In the genomic region with DNA sequence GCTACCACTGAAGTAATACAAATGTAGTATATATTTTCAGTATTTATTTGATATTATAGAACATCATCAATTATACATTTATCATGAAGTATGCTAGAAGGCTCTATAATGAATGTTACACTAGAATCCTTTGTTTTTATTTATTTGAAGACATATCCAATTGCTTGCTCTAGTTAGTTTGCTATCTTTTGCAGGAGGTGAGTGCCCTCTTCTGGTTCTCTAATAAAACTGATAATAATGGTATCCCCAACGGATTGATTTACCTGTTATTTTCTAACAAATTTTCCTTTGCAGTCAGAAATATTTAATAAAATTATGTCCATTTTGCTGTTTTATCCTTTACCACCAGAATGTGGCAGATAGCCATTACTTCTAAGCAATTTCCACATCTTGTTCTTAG, we compare ENCODE assay signal across 15 cellular contexts.
A peak's percentile ranks its signal among the peaks of the same experiment; 100 is the strongest.
DNase-seq lines count a peak whose midpoint lies in the region; ATAC-seq and TF ChIP-seq lines count a peak whose summit lies in the region.
"Had no signal": no experiment of that assay in that cellular context is flagged by ENCODE, and none has a peak within 500 bp of the region (broad histone marks: within the 10 kb centered on the region; RNA-seq: fewer than 3 reads in every experiment).

No MANE protein-coding gene starts in this region.

- TF ChIP-seq CTCF in MCF 10A (IDR thresholded peaks at IDR 0.05; ENCODE audit: unreplicated experiment) (peak; percentile 29), breast epithelium (IDR thresholded peaks at IDR 0.05) (no peak), OCI-LY1 (IDR thresholded peaks at IDR 0.05; ENCODE audit: low read length) (peak; percentile 42), epithelial cell of proximal tubule (conservative IDR thresholded peaks at IDR 0.05; ENCODE audit: low read depth, low read length) (peak; percentile 45), upper lobe of right lung (IDR thresholded peaks at IDR 0.05) (no peak)

- no peak overlapping the region for H3K4me2 ChIP-seq in OCI-LY1 (ENCODE audit: low read length)

- no peak overlapping the region for H3K9ac ChIP-seq in OCI-LY1 (ENCODE audit: low read length)

- H3K27ac ChIP-seq in breast epithelium (no peak overlapping the region), OCI-LY1 (ENCODE audit: low read depth, low read length, poor library complexity, severe bottlenecking) (no peak overlapping the region), upper lobe of right lung (no peak overlapping the region)
- H3K27ac ChIP-seq: heart left ventricle had no signal

- no TSS peak for BruUV-seq in MCF 10A (replicated peaks; lab: Mats Ljungman, UMichigan)

- H3F3A ChIP-seq in OCI-LY1 (ENCODE audit: insufficient read depth, low read length) = no peaks in the 10 kb centered on the region

- H3K4me1 Mint-ChIP-seq in MCF 10A (ENCODE audit: insufficient read depth, unreplicated experiment) (peaks cover 23% of the 10 kb centered on the region), immature natural killer cell (no peaks in the 10 kb centered on the region)
- H3K4me1 Mint-ChIP-seq: B cell had no signal

- H3K9me3 ChIP-seq in breast epithelium (peaks cover 0 to 8% of the 10 kb centered on the region in 2 donors), OCI-LY1 (ENCODE audit: low read length) (no peaks in the 10 kb centered on the region), upper lobe of right lung (peaks cover 8% of the 10 kb centered on the region)

- H3K36me3 Mint-ChIP-seq in MCF 10A (ENCODE audit: insufficient read depth, unreplicated experiment) (no peaks in the 10 kb centered on the region), immature natural killer cell (no peaks in the 10 kb centered on the region)

- H3K9me3 Mint-ChIP-seq in MCF 10A (ENCODE audit: unreplicated experiment) (peaks cover 18% of the 10 kb centered on the region), immature natural killer cell (peaks cover 2 to 35% (median 25%) of the 10 kb centered on the region in 6 donors)

- POLR2A ChIA-PET in MCF 10A (lab: Yijun Ruan, JAX) = interaction anchor here (1.3 kb wide), 1 partner anchor 56 kb away, joined by 3 read pairs; no protein-coding TSS in a partner anchor

- no peaks in the 10 kb centered on the region for H3K36me3 ChIP-seq in breast epithelium
- H3K36me3 ChIP-seq in OCI-LY1 (ENCODE audit: insufficient read depth, low read length) = no peaks in the 10 kb centered on the region
- no peaks in the 10 kb centered on the region for H3K36me3 ChIP-seq in upper lobe of right lung
- H3K36me3 ChIP-seq: heart left ventricle had no signal

- H3K27me3 Mint-ChIP-seq in MCF 10A (ENCODE audit: insufficient read depth, unreplicated experiment) (no peaks in the 10 kb centered on the region), immature natural killer cell (ENCODE audit: low read depth in 3 of 3) (peaks cover 0 to 4% (median 0%) of the 10 kb centered on the region in 3 donors)
- H3K27me3 Mint-ChIP-seq: B cell; dendritic cell treated with granulocyte-macrophage colony-stimulating factor and Interleukin-4, amounts not matched to agents 40 ng/mL and 50 ng/mL, for 4 days had no signal

- no peak for ATAC-seq in HG02981 (IDR thresholded peaks at IDR 0.05; ENCODE audit: unreplicated experiment)
- no peak for ATAC-seq in upper lobe of right lung
- no peak for ATAC-seq in HG03378 (IDR thresholded peaks at IDR 0.05; ENCODE audit: unreplicated experiment)
- ATAC-seq: heart left ventricle; stimulated activated naive CD8-positive, alpha-beta T cell treated with anti-CD3 and anti-CD28 coated beads, Interleukin-15, Interleukin-2, amounts not matched to agents 100 U/mL and 50 U/mL, for 24 hours had no signal

- H3K27ac Mint-ChIP-seq in MCF 10A (ENCODE audit: low read depth, unreplicated experiment) (no peak overlapping the region), immature natural killer cell (no peak overlapping the region)
- H3K27ac Mint-ChIP-seq: B cell; dendritic cell treated with granulocyte-macrophage colony-stimulating factor and Interleukin-4, amounts not matched to agents 40 ng/mL and 50 ng/mL, for 4 days had no signal

- H3K4me1 ChIP-seq in breast epithelium (no peaks in the 10 kb centered on the region), OCI-LY1 (ENCODE audit: insufficient read depth, low read length, severe bottlenecking) (no peaks in the 10 kb centered on the region), upper lobe of right lung (no peaks in the 10 kb centered on the region)
- H3K4me1 ChIP-seq: heart left ventricle had no signal

- no peaks in the 10 kb centered on the region for H3K9me2 ChIP-seq in OCI-LY1 (ENCODE audit: low read depth, low read length)

- peak; percentile 71 for DNase-seq in MCF 10A (ENCODE audit: unreplicated experiment)
- DNase-seq in breast epithelium (ENCODE audit: low spot score in 2 of 2) = no peak
- no peak for DNase-seq in epithelial cell of proximal tubule (ENCODE audit: low read depth)
- no peak for DNase-seq in upper lobe of right lung
- DNase-seq in immature natural killer cell = no peak
- DNase-seq: activated CD4-positive, CD25-positive, alpha-beta regulatory T cell treated with anti-CD3 and anti-CD28 coated beads, Interleukin-2, amount 50 U/mL, for 72 hours; activated effector memory CD4-positive, alpha-beta T cell treated with anti-CD3 and anti-CD28 coated beads, Interleukin-2, amount 50 U/mL, for 16 hours; heart left ventricle; NK-92 treated with Interleukin-12 subunit alpha and Interleukin-12 subunit beta, amount 100 ng/mL, for 24 hours; stimulated activated naive CD8-positive, alpha-beta T cell treated with anti-CD3 and anti-CD28 coated beads, Interleukin-15, Interleukin-2, amounts not matched to agents 100 U/mL and 50 U/mL, for 24 hours had no signal

- intact Hi-C loops in MCF 10A (cut with micrococcal nuclease) = loop anchor here (5.0 to 10.0 kb wide), 3 partner anchors 362 to 789 kb away; no protein-coding TSS in a partner anchor
- intact Hi-C loops in breast epithelium (cut with DNase I; ENCODE audit: low total_unique reads) = no loop called here
- intact Hi-C loops in upper lobe of right lung (cut with DNase I) = no loop called here

- H3K27me3 ChIP-seq in breast epithelium (no peaks in the 10 kb centered on the region), OCI-LY1 (ENCODE audit: insufficient read depth, low read length) (no peaks in the 10 kb centered on the region), upper lobe of right lung (no peaks in the 10 kb centered on the region)
- H3K27me3 ChIP-seq: heart left ventricle had no signal

- TF ChIP-seq POLR2A in breast epithelium (IDR thresholded peaks at IDR 0.05) = no peak

- CTCF ChIA-PET in MCF 10A (lab: Yijun Ruan, JAX) = interaction anchor here (0.6 to 1.5 kb wide), 13 partner anchors 20 to 1521 kb away, joined by 3 to 8 read pairs (median 3); no protein-coding TSS in a partner anchor

- no peaks in the 10 kb centered on the region; the same call in 1 of the 2 replicates for H4K20me1 ChIP-seq in OCI-LY1 (ENCODE audit: insufficient read depth, low read length)

- no peak overlapping the region for H2AFZ ChIP-seq in OCI-LY1 (ENCODE audit: low read length)

- no peaks in the 10 kb centered on the region for H3K79me2 ChIP-seq in OCI-LY1 (ENCODE audit: insufficient read depth, low read length)

- no peak overlapping the region for H3K4me3 ChIP-seq in breast epithelium
- no peak overlapping the region for H3K4me3 ChIP-seq in OCI-LY1 (ENCODE audit: low read depth, low read length, poor library complexity, severe bottlenecking)
- H3K4me3 ChIP-seq in epithelial cell of proximal tubule (ENCODE audit: low read depth, low read length) = no peak overlapping the region
- no peak overlapping the region for H3K4me3 ChIP-seq in upper lobe of right lung
- H3K4me3 ChIP-seq: heart left ventricle had no signal

- H3K4me3 Mint-ChIP-seq in MCF 10A (ENCODE audit: unreplicated experiment) = no peak overlapping the region
- H3K4me3 Mint-ChIP-seq in immature natural killer cell = no peak overlapping the region
- H3K4me3 Mint-ChIP-seq: B cell; dendritic cell treated with granulocyte-macrophage colony-stimulating factor and Interleukin-4, amounts not matched to agents 40 ng/mL and 50 ng/mL, for 4 days had no signal

Comparison
In these comparisons a context has a peak if more than half of its experiments do, and no peak if none do; other contexts are left out.
1. CTCF ChIP-seq: peak in MCF 10A (single experiment), OCI-LY1 (single experiment) and epithelial cell of proximal tubule (single experiment); none in breast epithelium (0 of 3) and upper lobe of right lung (single experiment).